10 cellular contexts compared by ENCODE assay signal in the genomic region with DNA sequence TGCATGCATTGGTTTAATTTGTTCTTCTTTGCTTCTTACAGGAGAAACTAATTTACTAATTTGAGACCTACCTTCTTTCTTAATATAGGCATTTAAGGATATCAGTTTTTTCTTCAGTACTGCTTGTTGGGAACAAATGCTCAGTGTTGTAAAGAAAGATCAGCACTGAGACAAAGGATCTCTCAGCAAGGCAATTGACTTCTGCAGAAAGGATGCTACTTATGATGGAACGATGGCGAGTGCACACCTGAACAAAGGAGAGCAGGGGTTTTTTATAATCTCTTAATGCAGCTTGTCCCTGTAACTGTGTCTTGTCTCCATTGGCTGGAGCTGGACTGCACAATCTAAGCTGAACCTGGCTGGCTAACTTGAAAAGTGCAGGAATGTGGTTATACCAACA.
"Had no signal": no experiment of that assay in that cellular context is flagged by ENCODE, and none has a peak within 500 bp of the region (broad histone marks: within the 10 kb centered on the region; RNA-seq: fewer than 3 reads in every experiment).

No MANE protein-coding gene starts in this region.

- H3K4me3 Mint-ChIP-seq: H9 had no signal

- H3K9ac ChIP-seq: GM23248, KMS-11 had no signal

- H2AFZ ChIP-seq: GM23248 had no signal

- H3K27ac ChIP-seq: GM23248, HL-60, KMS-11 had no signal

- FAIRE-seq: H54 had no signal

- H3K27ac Mint-ChIP-seq: H9 had no signal

- H3K4me2 ChIP-seq: KMS-11 had no signal

- DNase-seq: GM23248, GOT3, H9, HCEC 1CT, IMR-90, Karpas-422, KBM-7 had no signal

- H3K4me3 ChIP-seq: GM23248 had no signal
